Comparison of ENCODE assay signal across 11 cellular contexts in the genomic region with DNA sequence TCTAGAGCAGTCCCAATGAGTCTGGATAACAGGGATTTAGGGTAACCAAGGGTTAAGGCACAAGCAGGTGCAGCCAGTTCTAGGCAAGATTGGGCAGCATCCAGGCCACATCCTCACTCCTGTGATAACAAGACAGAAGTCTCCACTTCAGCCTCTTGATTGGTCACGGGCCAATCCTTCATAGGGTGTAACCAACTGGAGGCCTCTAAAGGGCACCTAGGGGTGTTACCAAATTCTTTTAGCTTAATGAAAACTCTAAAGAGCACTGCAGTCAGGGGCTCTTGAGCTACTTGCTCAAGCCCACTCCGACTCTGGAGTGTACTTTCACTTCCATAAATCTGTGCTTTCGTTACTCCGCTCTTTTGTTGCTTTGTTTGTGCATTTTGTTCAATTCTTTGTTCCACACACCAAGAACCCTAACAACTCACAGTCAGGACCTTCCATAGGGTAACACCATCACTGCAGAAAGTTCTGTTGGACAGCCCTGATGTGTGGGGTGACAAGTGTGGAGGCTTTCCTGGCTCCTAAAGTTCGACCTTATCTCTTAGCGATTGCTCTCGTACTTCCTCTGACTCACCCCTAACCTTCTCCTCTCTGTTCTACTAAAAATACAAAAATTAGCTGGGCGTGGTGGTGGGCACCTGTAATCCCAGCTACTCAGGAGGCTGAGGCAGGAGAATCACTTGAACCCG. TPM values are rescaled to one million over a fixed set of nuclear protein-coding genes. Genes with fewer than 3 reads are reported as not detected.
DNase-seq lines count a peak whose midpoint lies in the region; ATAC-seq, FAIRE-seq and TF ChIP-seq lines count a peak whose summit lies in the region.
"Had no signal": no experiment of that assay in that cellular context is flagged by ENCODE, and none has a peak within 500 bp of the region (broad histone marks: within the 10 kb centered on the region; RNA-seq: fewer than 3 reads in every experiment).

No MANE protein-coding gene starts in this region.

- no TSS peak for BruUV-seq in OCI-LY7 (replicated peaks; lab: Mats Ljungman, UMichigan)

- H3K4me3 ChIP-seq in CD4-positive, CD25-positive, alpha-beta regulatory T cell (ENCODE audit: low read depth, low read length) = no peak overlapping the region
- peak overlapping the region; percentile 38 for H3K4me3 ChIP-seq in OCI-LY7 (ENCODE audit: low read depth, low read length, poor library complexity, severe bottlenecking)
- H3K4me3 ChIP-seq in bronchial epithelial cell (ENCODE audit: low read depth, low read length) = no peak overlapping the region
- H3K4me3 ChIP-seq: thoracic aorta had no signal

- H2AFZ ChIP-seq in OCI-LY7 (ENCODE audit: low read length) = no peak overlapping the region

- TF ChIP-seq CTCF in OCI-LY7 (conservative IDR thresholded peaks at IDR 0.05; ENCODE audit: low read length) (no peak), bronchial epithelial cell (IDR thresholded peaks at IDR 0.05; ENCODE audit: insufficient read depth, low read length, severe bottlenecking) (no peak)

- no peaks in the 10 kb centered on the region for H3K9me3 ChIP-seq in CD4-positive, CD25-positive, alpha-beta regulatory T cell (ENCODE audit: control insufficient read depth in 2 of 2, low read length in 2 of 2)
- H3K9me3 ChIP-seq in OCI-LY7 (ENCODE audit: low read length) = no peaks in the 10 kb centered on the region
- H3K9me3 ChIP-seq: thoracic aorta had no signal

- no peaks in the 10 kb centered on the region for H3K9me2 ChIP-seq in OCI-LY7 (ENCODE audit: insufficient read depth, low read length)

- FAIRE-seq in bronchial epithelial cell (lab: Jason Lieb, UNC) = no peak
- FAIRE-seq: kidney had no signal

- peak overlapping the region; percentile 64 to 83 (median 82) for H3K27ac Mint-ChIP-seq in CD4-positive, CD25-positive, alpha-beta regulatory T cell

- H4K20me1 ChIP-seq in OCI-LY7 (ENCODE audit: insufficient read depth, low read length) = no peaks in the 10 kb centered on the region

- POLR2A ChIA-PET in OCI-LY7 (lab: Charles Lee) = interaction anchor here (0.6 kb wide), 1 partner anchor 51 kb away, joined by 4 read pairs; no protein-coding TSS in a partner anchor

- H3K36me3 ChIP-seq in CD4-positive, CD25-positive, alpha-beta regulatory T cell (ENCODE audit: control insufficient read depth, insufficient read depth, low read length) = peaks cover 9% of the 10 kb centered on the region
- H3K36me3 ChIP-seq in OCI-LY7 (ENCODE audit: insufficient read depth, low read length) (peaks cover 34% of the 10 kb centered on the region), bronchial epithelial cell (ENCODE audit: control insufficient read depth, insufficient read depth, low read length) (no peaks in the 10 kb centered on the region)
- H3K36me3 ChIP-seq: thoracic aorta had no signal

- H3K9me3 Mint-ChIP-seq in CD4-positive, CD25-positive, alpha-beta regulatory T cell = no peaks in the 10 kb centered on the region

- H3K27me3 Mint-ChIP-seq in CD4-positive, CD25-positive, alpha-beta regulatory T cell = no peaks in the 10 kb centered on the region

- H3K79me2 ChIP-seq in OCI-LY7 (ENCODE audit: insufficient read depth, low read depth, low read length) = peaks cover 16% of the 10 kb centered on the region

- peak overlapping the region; percentile 49 for H3K27ac ChIP-seq in CD4-positive, CD25-positive, alpha-beta regulatory T cell (ENCODE audit: insufficient read depth, low read length, poor library complexity, severe bottlenecking)
- H3K27ac ChIP-seq in OCI-LY7 (ENCODE audit: low read depth, low read length, poor library complexity, severe bottlenecking) = peak overlapping the region; percentile 47
- H3K27ac ChIP-seq: thoracic aorta had no signal

- no peaks in the 10 kb centered on the region for H3K27me3 ChIP-seq in CD4-positive, CD25-positive, alpha-beta regulatory T cell (ENCODE audit: control insufficient read depth, insufficient read depth, low read length)
- H3K27me3 ChIP-seq in bronchial epithelial cell (ENCODE audit: control insufficient read depth, insufficient read depth, low read length) = no peaks in the 10 kb centered on the region

- H3K4me3 Mint-ChIP-seq in CD4-positive, CD25-positive, alpha-beta regulatory T cell = peak overlapping the region in 1 of 4 donors; percentile 30

- H3K36me3 Mint-ChIP-seq in CD4-positive, CD25-positive, alpha-beta regulatory T cell = peaks cover 16% of the 10 kb centered on the region

- H3K4me1 Mint-ChIP-seq in CD4-positive, CD25-positive, alpha-beta regulatory T cell = peaks cover 19 to 38% (median 26%) of the 10 kb centered on the region in 4 donors

- H3K4me1 ChIP-seq in CD4-positive, CD25-positive, alpha-beta regulatory T cell (ENCODE audit: control insufficient read depth, insufficient read depth, low read length, poor library complexity, severe bottlenecking) = peaks cover 29% of the 10 kb centered on the region
- peaks cover 23% of the 10 kb centered on the region for H3K4me1 ChIP-seq in OCI-LY7 (ENCODE audit: insufficient read depth, low read length, poor library complexity, severe bottlenecking)

- peak overlapping the region; percentile 56 for H3K4me2 ChIP-seq in OCI-LY7 (ENCODE audit: low read length)

- DNase-seq in CD4-positive, CD25-positive, alpha-beta regulatory T cell = peak in 1 of 3 donors; percentile 12
- DNase-seq in DMS79 (lab: John Stamatoyannopoulos, UW) (peak; percentile 97), OCI-LY7 (ENCODE audit: low spot score) (peak; percentile 58), bronchial epithelial cell (ENCODE audit: low read depth) (peak; percentile 21), NCI-H2171 (lab: John Stamatoyannopoulos, UW) (no peak), SHP77 treated with DMSO at 0.1 percent for 48 hours (lab: John Stamatoyannopoulos, UW) (no peak)
- no peak for DNase-seq in stimulated activated CD8-positive, alpha-beta memory T cell treated with anti-CD3 and anti-CD28 coated beads, Interleukin-4, amount 100 ng/mL, for 48 hours
- DNase-seq: NCI-H774 had no signal

- ATAC-seq in CD4-positive, CD25-positive, alpha-beta regulatory T cell (ENCODE audit: low read depth in 2 of 2) = no peak
- no peak for ATAC-seq in HG02840 (IDR thresholded peaks at IDR 0.05; ENCODE audit: low FRiP score, unreplicated experiment)

- intact Hi-C loops in OCI-LY7 (cut with micrococcal nuclease; ENCODE audit: unreplicated experiment) = no loop called here

- CTCF ChIA-PET in OCI-LY7 (lab: Charles Lee; ENCODE audit: unreplicated experiment) = no interaction called here

RNA-seq across cellular contexts. Expression of a gene that starts 36.1 kb away (rescaled TPM):
- total RNA-seq in CD4-positive, CD25-positive, alpha-beta regulatory T cell = 5.0 TPM
- polyA plus RNA-seq in CD4-positive, CD25-positive, alpha-beta regulatory T cell = 1 to 10 TPM in 1 of 4 donors, under 1 TPM in 3; 0.29 to 1.0 (median 0.63) TPM
- total RNA-seq in OCI-LY7 (2014; rRNA removed; shearing (Covaris generic)) = 3.2 and 4.5 TPM in 2 replicates
- total RNA-seq in OCI-LY7 (2022) (10.5 and 12.0 TPM in 2 replicates), bronchial epithelial cell (1.3 and 1.5 TPM in 2 replicates)

RNA-seq across cellular contexts. Expression of a gene that starts 36.4 kb away (rescaled TPM):
- 68.2 TPM for total RNA-seq in CD4-positive, CD25-positive, alpha-beta regulatory T cell
- polyA plus RNA-seq in CD4-positive, CD25-positive, alpha-beta regulatory T cell = 10 to 100 TPM; 24.9 to 31.0 (median 27.7) TPM
- 279 and 291 TPM in 2 replicates for total RNA-seq in OCI-LY7 (2014; rRNA removed; shearing (Covaris generic))
- total RNA-seq in OCI-LY7 (2022) = 172 and 219 TPM in 2 replicates
- total RNA-seq in bronchial epithelial cell = 4.5 and 5.8 TPM in 2 replicates

RNA-seq across cellular contexts. Expression of a gene that starts 49.2 kb away (rescaled TPM):
- 179 TPM for total RNA-seq in CD4-positive, CD25-positive, alpha-beta regulatory T cell
- polyA plus RNA-seq in CD4-positive, CD25-positive, alpha-beta regulatory T cell = 100 to 1,000 TPM in 1 of 4 donors, 10 to 100 TPM in 3; 85.9 to 107 (median 91.7) TPM
- total RNA-seq in OCI-LY7 (2014; rRNA removed; shearing (Covaris generic)) = 51.0 and 52.5 TPM in 2 replicates
- total RNA-seq in OCI-LY7 (2022) (56.1 and 82.9 TPM in 2 replicates), bronchial epithelial cell (2.1 and 3.5 TPM in 2 replicates)

Comparison
In these comparisons a context has a peak if more than half of its experiments do, and no peak if none do; other contexts are left out.
1. DNase-seq: peak in DMS79 (single experiment), OCI-LY7 (single experiment) and bronchial epithelial cell (single experiment); none in NCI-H2171 (single experiment), stimulated activated CD8-positive, alpha-beta memory T cell treated with anti-CD3 and anti-CD28 coated beads, Interleukin-4, amount 100 ng/mL, for 48 hours (single experiment) and SHP77 treated with DMSO at 0.1 percent for 48 hours (single experiment).
2. RNA of a gene that starts 36.4 kb away (total RNA-seq): 172 to 291 TPM in OCI-LY7 and 68.2 TPM in CD4-positive, CD25-positive, alpha-beta regulatory T cell (single experiment); 4.5 to 5.8 TPM in bronchial epithelial cell; every median in the first group is over 10 times any median in the second.
3. RNA of a gene that starts 49.2 kb away (total RNA-seq): 179 TPM in CD4-positive, CD25-positive, alpha-beta regulatory T cell (single experiment) and 51.0 to 82.9 TPM in OCI-LY7; 2.1 to 3.5 TPM in bronchial epithelial cell; every median in the first group is over 10 times any median in the second.